8 cellular contexts compared by ENCODE assay signal in genomic region chr15:99343836-99344551, GRCh38.
DNase-seq lines count a peak whose midpoint lies in the region; ATAC-seq and TF ChIP-seq lines count a peak whose summit lies in the region.

No MANE protein-coding gene starts in this region.

- no peaks in the 10 kb centered on the region; the same call in 1 of the 2 replicates for H4K20me1 ChIP-seq in OCI-LY7 (ENCODE audit: insufficient read depth, low read length)

- H3K36me3 Mint-ChIP-seq in CD4-positive, alpha-beta memory T cell: peaks cover 4 to 10% of the 10 kb centered on the region in 2 donors
- no peaks in the 10 kb centered on the region for H3K36me3 Mint-ChIP-seq in activated naive CD8-positive, alpha-beta T cell treated with anti-CD3 and anti-CD28 coated beads for 36 hours

- no TSS peak for BruUV-seq in OCI-LY7 (replicated peaks; lab: Mats Ljungman, UMichigan)

- H3K27ac Mint-ChIP-seq in CD4-positive, alpha-beta memory T cell: peak overlapping the region in 1 of 7 donors; percentile 4
- no peak overlapping the region for H3K27ac Mint-ChIP-seq in activated naive CD8-positive, alpha-beta T cell treated with anti-CD3 and anti-CD28 coated beads for 36 hours

- H3K27me3 Mint-ChIP-seq in CD4-positive, alpha-beta memory T cell: no peaks in the 10 kb centered on the region
- H3K27me3 Mint-ChIP-seq in activated naive CD8-positive, alpha-beta T cell treated with anti-CD3 and anti-CD28 coated beads for 36 hours: no peaks in the 10 kb centered on the region

- peak; percentile 58 for TF ChIP-seq CTCF in OCI-LY7 (conservative IDR thresholded peaks at IDR 0.05; ENCODE audit: low read length)

- H3K9me2 ChIP-seq in OCI-LY7 (ENCODE audit: insufficient read depth, low read length): no peaks in the 10 kb centered on the region

- H3K79me2 ChIP-seq in OCI-LY7 (ENCODE audit: insufficient read depth, low read depth, low read length): no peaks in the 10 kb centered on the region

- no peak overlapping the region for H3K4me2 ChIP-seq in OCI-LY7 (ENCODE audit: low read length)

- DNase-seq in CD4-positive, alpha-beta memory T cell: peak in 4 of 5 donors; percentile 17 to 33 (median 20)
- DNase-seq in OCI-LY7 (ENCODE audit: low spot score): peak; percentile 18
- peak; percentile 32 for DNase-seq in activated naive CD8-positive, alpha-beta T cell treated with anti-CD3 and anti-CD28 coated beads for 36 hours
- peak; percentile 66 for DNase-seq in islet precursor cell
- peak; percentile 2 for DNase-seq in stimulated activated CD8-positive, alpha-beta memory T cell treated with anti-CD3 and anti-CD28 coated beads, Interleukin-7, amount 100 ng/mL, for 24 hours (ENCODE audit: low read depth)
- DNase-seq in NCI-H2196 (lab: John Stamatoyannopoulos, UW; ENCODE audit: unreplicated experiment): no peak

- no peak overlapping the region for H3K4me3 Mint-ChIP-seq in CD4-positive, alpha-beta memory T cell
- H3K4me3 Mint-ChIP-seq in activated naive CD8-positive, alpha-beta T cell treated with anti-CD3 and anti-CD28 coated beads for 36 hours: no peak overlapping the region

- no peaks in the 10 kb centered on the region for H3K36me3 ChIP-seq in CD4-positive, alpha-beta memory T cell (ENCODE audit: insufficient read depth, low read length)
- H3K36me3 ChIP-seq in OCI-LY7 (ENCODE audit: insufficient read depth, low read length): no peaks in the 10 kb centered on the region

- no peak overlapping the region for H3K4me3 ChIP-seq in CD4-positive, alpha-beta memory T cell (ENCODE audit: low read length in 2 of 2)
- no peak overlapping the region for H3K4me3 ChIP-seq in OCI-LY7 (ENCODE audit: low read depth, low read length, poor library complexity, severe bottlenecking)

- no peaks in the 10 kb centered on the region for H3K4me1 ChIP-seq in CD4-positive, alpha-beta memory T cell (ENCODE audit: insufficient read depth, low read length)
- no peaks in the 10 kb centered on the region for H3K4me1 ChIP-seq in OCI-LY7 (ENCODE audit: insufficient read depth, low read length, poor library complexity, severe bottlenecking)

- CTCF ChIA-PET in CD4-positive, alpha-beta memory T cell (lab: Charles Lee; ENCODE audit: partially characterized antibody): interaction anchor here (0.6 to 7.5 kb wide), 15 partner anchors 9 to 412 kb away, joined by 3 to 72 read pairs (median 3); partner anchors contain the start of gene MEF2A
- CTCF ChIA-PET in OCI-LY7 (lab: Charles Lee; ENCODE audit: unreplicated experiment): no interaction called here

- H3K27ac ChIP-seq in CD4-positive, alpha-beta memory T cell (ENCODE audit: low read depth, low read length): no peak overlapping the region
- H3K27ac ChIP-seq in OCI-LY7 (ENCODE audit: low read depth, low read length, poor library complexity, severe bottlenecking): no peak overlapping the region

- H3K27me3 ChIP-seq in CD4-positive, alpha-beta memory T cell (ENCODE audit: insufficient read depth, low read length): no peaks in the 10 kb centered on the region

- H2AFZ ChIP-seq in OCI-LY7 (ENCODE audit: low read length): no peak overlapping the region

- ATAC-seq in GM21825 (IDR thresholded peaks at IDR 0.05; ENCODE audit: unreplicated experiment): no peak
- no peak for ATAC-seq in GM19351 (IDR thresholded peaks at IDR 0.05; ENCODE audit: unreplicated experiment)

- H3K9me3 Mint-ChIP-seq in CD4-positive, alpha-beta memory T cell: no peaks in the 10 kb centered on the region
- H3K9me3 Mint-ChIP-seq in activated naive CD8-positive, alpha-beta T cell treated with anti-CD3 and anti-CD28 coated beads for 36 hours: no peaks in the 10 kb centered on the region

- H3K9me3 ChIP-seq in CD4-positive, alpha-beta memory T cell (ENCODE audit: control insufficient read depth in 1 of 2, low read length in 2 of 2): no peaks in the 10 kb centered on the region
- H3K9me3 ChIP-seq in OCI-LY7 (ENCODE audit: low read length): no peaks in the 10 kb centered on the region

- intact Hi-C loops in CD4-positive, alpha-beta memory T cell (cut with micrococcal nuclease): loop anchor here (1.0 to 2.0 kb wide), 2 partner anchors 360 to 411 kb away; no protein-coding TSS in a partner anchor
- intact Hi-C loops in OCI-LY7 (cut with micrococcal nuclease; ENCODE audit: unreplicated experiment): no loop called here

- POLR2A ChIA-PET in CD4-positive, alpha-beta memory T cell (lab: Charles Lee; ENCODE audit: partially characterized antibody): interaction anchor here (1.5 kb wide), 1 partner anchor 360 kb away, joined by 4 read pairs; no protein-coding TSS in a partner anchor
- POLR2A ChIA-PET in OCI-LY7 (lab: Charles Lee): interaction anchor here (1.5 kb wide), 1 partner anchor 9 kb away, joined by 5 read pairs; no protein-coding TSS in a partner anchor

- H3K4me1 Mint-ChIP-seq in CD4-positive, alpha-beta memory T cell: peaks cover 0 to 4% (median 1%) of the 10 kb centered on the region in 4 donors
- H3K4me1 Mint-ChIP-seq in activated naive CD8-positive, alpha-beta T cell treated with anti-CD3 and anti-CD28 coated beads for 36 hours: peaks cover 11% of the 10 kb centered on the region
